ENCODE assay signal across 1 cellular context in the genomic region with DNA sequence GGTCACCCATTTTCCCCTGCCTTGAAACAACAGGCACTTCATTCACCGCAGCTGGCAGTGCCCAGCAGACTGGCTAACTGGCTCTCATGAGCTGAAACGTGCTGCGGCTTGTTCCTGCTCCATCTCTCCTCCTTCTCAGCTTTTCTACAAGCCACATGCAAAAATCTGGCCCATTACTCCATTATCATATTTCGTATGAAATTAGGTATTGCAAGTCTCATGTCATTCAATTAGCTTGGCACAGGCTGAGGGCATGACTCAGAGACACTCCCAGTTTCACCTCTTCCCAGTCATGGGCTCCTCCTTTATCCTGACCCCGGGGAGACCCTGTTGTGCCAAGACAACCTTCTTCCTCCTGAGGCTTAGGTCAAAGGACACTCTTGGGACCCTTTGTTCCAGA.
TF ChIP-seq lines count a peak whose summit lies in the region.

No MANE protein-coding gene starts in this region.

TF ChIP-seq in H1, 55 proteins besides CTCF, POLR2A, EP300 and RAD21:
- TF ChIP-seq FOSL1 (IDR thresholded peaks at IDR 0.05; ENCODE audit: insufficient read depth, low read depth, low read length) (no peak), KDM4A (IDR thresholded peaks at IDR 0.05; ENCODE audit: low read depth, low read length, severe bottlenecking) (no peak), JUND (IDR thresholded peaks at IDR 0.05; ENCODE audit: low read length) (no peak), RNF2 (IDR thresholded peaks at IDR 0.05; ENCODE audit: borderline replicate concordance, low read depth, low read length, missing control alignments, poor library complexity, severe bottlenecking) (no peak), CHD2 (IDR thresholded peaks at IDR 0.05; ENCODE audit: low read length) (no peak), CHD7 (IDR thresholded peaks at IDR 0.05; ENCODE audit: insufficient replicate concordance, low read length) (no peak), SAP30 (IDR thresholded peaks at IDR 0.05; ENCODE audit: insufficient read depth, insufficient replicate concordance, low read length) (no peak), MAFK (IDR thresholded peaks at IDR 0.05; ENCODE audit: low read depth, low read length) (no peak), BACH1 (IDR thresholded peaks at IDR 0.05; ENCODE audit: low read length) (no peak), CBX5 (IDR thresholded peaks at IDR 0.05; ENCODE audit: low read depth, low read length) (no peak), ZNF274 (IDR thresholded peaks at IDR 0.05; ENCODE audit: borderline replicate concordance, extremely low read depth, low read length) (no peak), SUZ12 (IDR thresholded peaks at IDR 0.05; ENCODE audit: low read length) (no peak)
